ENCODE assay signal across 8 cellular contexts in the genomic region with DNA sequence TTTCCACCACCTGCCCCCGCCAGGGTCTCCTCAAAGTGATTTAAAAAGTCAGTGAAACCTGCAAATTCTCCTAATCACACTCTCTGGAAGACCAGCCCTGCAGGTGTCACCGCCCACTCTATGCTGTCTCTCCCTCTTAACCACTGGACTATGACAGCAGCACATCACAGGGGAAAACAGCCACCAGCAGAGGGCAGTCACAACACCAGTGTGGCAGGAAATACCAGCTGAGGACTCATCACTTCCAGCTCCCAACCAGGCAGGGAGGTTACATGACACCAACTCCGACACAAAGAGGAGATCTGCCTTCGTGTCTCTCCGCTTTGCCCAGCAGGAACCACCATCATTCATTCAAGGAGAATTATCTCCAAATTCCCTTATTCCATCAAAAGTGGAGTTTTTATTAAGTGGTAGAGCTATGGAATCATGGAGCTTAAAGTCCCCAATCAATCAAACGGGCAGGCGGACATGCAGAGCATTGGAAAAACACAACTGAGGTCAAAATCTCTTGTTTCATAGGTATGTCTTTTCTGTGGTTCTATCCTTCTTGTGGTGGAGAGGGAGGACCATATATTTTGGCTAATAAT.
DNase-seq lines count a peak whose midpoint lies in the region; ATAC-seq and TF ChIP-seq lines count a peak whose summit lies in the region.

No MANE protein-coding gene starts in this region.

- peak; percentile 89 for DNase-seq in ELR (ENCODE audit: low read depth)
- DNase-seq in NB4 (ENCODE audit: low read depth): peak; percentile 86
- peak; percentile 64 for DNase-seq in SW480 (ENCODE audit: low spot score)
- DNase-seq in amygdala (lab: John Stamatoyannopoulos, UW): peak in 53 of 56 donors; percentile 1 to 91 (median 56)
- peak; percentile 83 for DNase-seq in hepatocyte (ENCODE audit: low spot score)
- DNase-seq in skeletal muscle cell (ENCODE audit: low read depth): peak; percentile 51

- no peak for TF ChIP-seq POLR2A in NB4 (IDR thresholded peaks at IDR 0.05; ENCODE audit: extremely low read depth, insufficient read length)

- no peak overlapping the region for H2AFZ ChIP-seq in hepatocyte

- whole genome bisulfite sequencing in hepatocyte (ENCODE audit: low lambda C conversion rate, missing lambda C conversion rate): 68% methylated on average over 7 of the region's 7 CpGs

- POLR2A ChIA-PET in HEK293 (lab: Yijun Ruan, JAX): interaction anchor here (1.0 kb wide), 1 partner anchor 415 kb away, joined by 3 read pairs; a partner anchor contains a TSS

- no peaks in the 10 kb centered on the region for H4K20me1 ChIP-seq in hepatocyte (ENCODE audit: insufficient read depth, poor library complexity, severe bottlenecking)

- TF ChIP-seq CTCF in HEK293 (tag by site-specific recombination; IDR thresholded peaks at IDR 0.05): peak; percentile 40; the same call in 1 of the 2 replicates
- TF ChIP-seq CTCF in NB4 (IDR thresholded peaks at IDR 0.05; ENCODE audit: low read depth, low read length): peak; percentile 98
- peak; percentile 66 for TF ChIP-seq CTCF in hepatocyte (IDR thresholded peaks at IDR 0.05; ENCODE audit: poor library complexity)

- H3K27me3 ChIP-seq in hepatocyte: no peaks in the 10 kb centered on the region

- ATAC-seq in HG03520 (IDR thresholded peaks at IDR 0.05; ENCODE audit: unreplicated experiment): no peak

- CTCF ChIA-PET in HEK293 (lab: Yijun Ruan, JAX): interaction anchor here (0.5 to 2.3 kb wide), 26 partner anchors 8 to 1693 kb away, joined by 3 to 18 read pairs (median 4); no protein-coding TSS in a partner anchor

- H3K36me3 ChIP-seq in HEK293 (ENCODE audit: control insufficient read depth in 2 of 2, insufficient read depth in 1 of 2, low read length in 2 of 2): no peaks in the 10 kb centered on the region
- H3K36me3 ChIP-seq in hepatocyte (replicated peaks; ENCODE audit: insufficient read depth, low read depth): no peaks in the 10 kb centered on the region

- no peaks in the 10 kb centered on the region for H3K9me2 ChIP-seq in hepatocyte (replicated peaks; ENCODE audit: insufficient read depth)

- H3K4me3 ChIP-seq in HEK293 (ENCODE audit: low read depth, low read length) (no peak overlapping the region), NB4 (ENCODE audit: low read depth, low read length) (no peak overlapping the region), hepatocyte (no peak overlapping the region), skeletal muscle cell (ENCODE audit: low read depth, low read length) (no peak overlapping the region)

- H3K9me3 ChIP-seq in HEK293 (ENCODE audit: control insufficient read depth, insufficient read depth, low read depth, low read length) (no peaks in the 10 kb centered on the region), hepatocyte (ENCODE audit: low read depth) (no peaks in the 10 kb centered on the region)

- H3K79me2 ChIP-seq in hepatocyte: no peaks in the 10 kb centered on the region

- H3K27ac ChIP-seq in HEK293 (ENCODE audit: extremely low read depth, low read depth, low read length) (no peak overlapping the region), hepatocyte (no peak overlapping the region)

- no peak overlapping the region for H3K4me2 ChIP-seq in hepatocyte

- no peaks in the 10 kb centered on the region for H3K4me1 ChIP-seq in HEK293 (ENCODE audit: control insufficient read depth, insufficient read depth, low read length)
- H3K4me1 ChIP-seq in hepatocyte (ENCODE audit: insufficient read depth): no peaks in the 10 kb centered on the region

TF ChIP-seq in HEK293, 187 proteins besides CTCF, POLR2A, EP300 and RAD21:
- TF ChIP-seq ZNF654 (tag by site-specific recombination; IDR thresholded peaks at IDR 0.05; ENCODE audit: low read depth) (peak; percentile 34; the same call in 1 of the 2 replicates), ZBTB1 (tag by site-specific recombination; IDR thresholded peaks at IDR 0.05) (no peak), ZNF350 (tag by site-specific recombination; IDR thresholded peaks at IDR 0.05) (no peak), ZFHX2 (tag by site-specific recombination; conservative IDR thresholded peaks at IDR 0.05) (peak; percentile 68), ZNF776 (tag by site-specific recombination; IDR thresholded peaks at IDR 0.05; ENCODE audit: borderline replicate concordance) (no peak), ZNF600 (tag by site-specific recombination; IDR thresholded peaks at IDR 0.05) (peak; percentile 96), MEIS1 (CRISPR knock-in tag; IDR thresholded peaks at IDR 0.05; ENCODE audit: borderline replicate concordance) (no peak), ZNF596 (tag by site-specific recombination; IDR thresholded peaks at IDR 0.05) (no peak)
- TF ChIP-seq, protein P1, sequence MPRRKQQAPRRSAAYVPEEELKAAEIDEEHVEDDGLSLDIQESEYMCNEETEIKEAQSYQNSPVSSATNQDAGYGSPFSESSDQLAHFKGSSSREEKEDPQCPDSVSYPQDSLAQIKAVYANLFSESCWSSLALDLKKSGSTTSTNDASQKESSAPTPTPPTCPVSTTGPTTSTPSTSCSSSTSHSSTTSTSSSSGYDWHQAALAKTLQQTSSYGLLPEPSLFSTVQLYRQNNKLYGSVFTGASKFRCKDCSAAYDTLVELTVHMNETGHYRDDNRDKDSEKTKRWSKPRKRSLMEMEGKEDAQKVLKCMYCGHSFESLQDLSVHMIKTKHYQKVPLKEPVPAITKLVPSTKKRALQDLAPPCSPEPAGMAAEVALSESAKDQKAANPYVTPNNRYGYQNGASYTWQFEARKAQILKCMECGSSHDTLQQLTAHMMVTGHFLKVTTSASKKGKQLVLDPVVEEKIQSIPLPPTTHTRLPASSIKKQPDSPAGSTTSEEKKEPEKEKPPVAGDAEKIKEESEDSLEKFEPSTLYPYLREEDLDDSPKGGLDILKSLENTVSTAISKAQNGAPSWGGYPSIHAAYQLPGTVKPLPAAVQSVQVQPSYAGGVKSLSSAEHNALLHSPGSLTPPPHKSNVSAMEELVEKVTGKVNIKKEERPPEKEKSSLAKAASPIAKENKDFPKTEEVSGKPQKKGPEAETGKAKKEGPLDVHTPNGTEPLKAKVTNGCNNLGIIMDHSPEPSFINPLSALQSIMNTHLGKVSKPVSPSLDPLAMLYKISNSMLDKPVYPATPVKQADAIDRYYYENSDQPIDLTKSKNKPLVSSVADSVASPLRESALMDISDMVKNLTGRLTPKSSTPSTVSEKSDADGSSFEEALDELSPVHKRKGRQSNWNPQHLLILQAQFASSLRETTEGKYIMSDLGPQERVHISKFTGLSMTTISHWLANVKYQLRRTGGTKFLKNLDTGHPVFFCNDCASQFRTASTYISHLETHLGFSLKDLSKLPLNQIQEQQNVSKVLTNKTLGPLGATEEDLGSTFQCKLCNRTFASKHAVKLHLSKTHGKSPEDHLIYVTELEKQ (tag by site-specific recombination; IDR thresholded peaks at IDR 0.05; ENCODE audit: borderline replicate concordance): peak; percentile 26; the same call in 1 of the 2 replicates

Comparison
In these comparisons a context has a peak if more than half of its experiments do, and no peak if none do; other contexts are left out.
1. CTCF ChIP-seq: peak in every context shown above with its lines; median percentile 98 in NB4; 66 in hepatocyte; 40 in HEK293.